1 cellular context compared by ENCODE assay signal in genomic region chr18:74139414-74139813, GRCh38.
TF ChIP-seq lines count a peak whose summit lies in the region.

No MANE protein-coding gene starts in this region.

TF ChIP-seq in K562, 482 proteins besides CTCF, POLR2A, EP300 and RAD21:
- TF ChIP-seq FOS (IDR thresholded peaks at IDR 0.05; ENCODE audit: extremely low read depth, insufficient read length) = no peak
- TF ChIP-seq ZNF766 (CRISPR knock-in tag; conservative IDR thresholded peaks at IDR 0.05) = 0 out of 2 replicates have a peak, but pooled peaks have one; percentile 18
- TF ChIP-seq GABPB1 (CRISPR knock-in tag; IDR thresholded peaks at IDR 0.05) = no peak
- peak; percentile 19; the same call in 1 of the 2 replicates for TF ChIP-seq ZFX (CRISPR knock-in tag; IDR thresholded peaks at IDR 0.05)
- TF ChIP-seq SMAD1 (IDR thresholded peaks at IDR 0.05; ENCODE audit: low read depth, low read length, partially characterized antibody) = no peak
- TF ChIP-seq ZBTB40 (IDR thresholded peaks at IDR 0.05) = no peak
- TF ChIP-seq ZBTB40 (CRISPR knock-in tag; IDR thresholded peaks at IDR 0.05) = no peak
